1 cellular context compared by ENCODE assay signal in genomic region chr1:7265771-7266371, GRCh38.
TF ChIP-seq lines count a peak whose summit lies in the region.

No MANE protein-coding gene starts in this region.

TF ChIP-seq in HepG2, 621 proteins besides CTCF, POLR2A, EP300 and RAD21 (continued from another document and continues in another):
- TF ChIP-seq SOX13 (IDR thresholded peaks at IDR 0.05) (no peak), SOX13 (CRISPR knock-in tag; conservative IDR thresholded peaks at IDR 0.05 in 1 of 2, IDR thresholded peaks at IDR 0.05 in 1 of 2) (peak in 1 of 2 experiments; percentile 21; a peak in 1 of 4 replicates), NR1H2 (CRISPR knock-in tag; IDR thresholded peaks at IDR 0.05; ENCODE audit: borderline replicate concordance, low read depth) (no peak), SKI (IDR thresholded peaks at IDR 0.05; ENCODE audit: partially characterized antibody) (no peak), SIX1 (CRISPR knock-in tag; IDR thresholded peaks at IDR 0.05; ENCODE audit: borderline replicate concordance) (peak; percentile 59; the same call in 1 of the 2 replicates), ZNF292 (CRISPR knock-in tag; IDR thresholded peaks at IDR 0.05; ENCODE audit: borderline replicate concordance, low read depth) (no peak), ZNF703 (CRISPR knock-in tag; IDR thresholded peaks at IDR 0.05; ENCODE audit: borderline replicate concordance) (no peak), ETV5 (CRISPR knock-in tag; IDR thresholded peaks at IDR 0.05; ENCODE audit: borderline replicate concordance) (no peak), ZFP36 (IDR thresholded peaks at IDR 0.05; ENCODE audit: borderline replicate concordance, low read depth, low read length, partially characterized antibody) (no peak), CHD2 (IDR thresholded peaks at IDR 0.05; ENCODE audit: low read depth, low read length) (no peak), SUZ12 (IDR thresholded peaks at IDR 0.05; ENCODE audit: low read depth, low read length) (no peak), KAT2B (IDR thresholded peaks at IDR 0.05; ENCODE audit: borderline replicate concordance, low read depth, low read length) (no peak), ZNF776 (CRISPR knock-in tag; IDR thresholded peaks at IDR 0.05) (no peak), GATAD2A (CRISPR knock-in tag; IDR thresholded peaks at IDR 0.05) (peak; percentile 46; the same call in 1 of the 2 replicates), HNRNPH1 (optimal IDR thresholded peaks at IDR 0.05; ENCODE audit: low read depth, low read length) (no peak), POLR2AphosphoS2 (IDR thresholded peaks at IDR 0.05; ENCODE audit: low read depth, low read length) (no peak), ZNF280B (CRISPR knock-in tag; IDR thresholded peaks at IDR 0.05; ENCODE audit: borderline replicate concordance) (no peak), TARDBP (CRISPR knock-in tag; IDR thresholded peaks at IDR 0.05) (no peak), AGO1 (IDR thresholded peaks at IDR 0.05; ENCODE audit: low read depth, low read length, poor library complexity, severe bottlenecking) (no peak), ZNF737 (CRISPR knock-in tag; IDR thresholded peaks at IDR 0.05; ENCODE audit: borderline replicate concordance) (no peak), PAF1 (CRISPR knock-in tag; IDR thresholded peaks at IDR 0.05) (no peak), SAP130 (CRISPR knock-in tag; IDR thresholded peaks at IDR 0.05; ENCODE audit: low read depth) (0 out of 2 replicates have a peak, but pooled peaks have one; percentile 30), ZNF574 (CRISPR knock-in tag; IDR thresholded peaks at IDR 0.05) (peak; percentile 40), ZNF567 (CRISPR knock-in tag; IDR thresholded peaks at IDR 0.05; ENCODE audit: borderline replicate concordance) (no peak), ZBTB44 (CRISPR knock-in tag; IDR thresholded peaks at IDR 0.05) (no peak), GFI1 (CRISPR knock-in tag; IDR thresholded peaks at IDR 0.05; ENCODE audit: borderline replicate concordance) (no peak), KDM2A (CRISPR knock-in tag; IDR thresholded peaks at IDR 0.05; ENCODE audit: borderline replicate concordance, low read depth) (peak; percentile 51; the same call in 1 of the 2 replicates), ARNTL (CRISPR knock-in tag; IDR thresholded peaks at IDR 0.05) (no peak), FOXO4 (CRISPR knock-in tag; conservative IDR thresholded peaks at IDR 0.05) (no peak), TAF15 (IDR thresholded peaks at IDR 0.05; ENCODE audit: low read depth, low read length, poor library complexity, severe bottlenecking) (no peak), ARHGAP35 (CRISPR knock-in tag; IDR thresholded peaks at IDR 0.05; ENCODE audit: borderline replicate concordance) (no peak), CREB3 (CRISPR knock-in tag; IDR thresholded peaks at IDR 0.05) (no peak), NCOR1 (IDR thresholded peaks at IDR 0.05; ENCODE audit: borderline replicate concordance, low read length) (peak; percentile 59), MEIS2 (CRISPR knock-in tag; IDR thresholded peaks at IDR 0.05) (no peak), EHMT2 (IDR thresholded peaks at IDR 0.05; ENCODE audit: borderline replicate concordance, low read depth, low read length) (no peak), ELF3 (CRISPR knock-in tag; IDR thresholded peaks at IDR 0.05) (peak; percentile 73; the same call in 1 of the 2 replicates), HIVEP1 (CRISPR knock-in tag; IDR thresholded peaks at IDR 0.05) (no peak), ASH2L (IDR thresholded peaks at IDR 0.05; ENCODE audit: insufficient read length, low read depth, low read length) (peak; percentile 26), KDM1A (CRISPR knock-in tag; IDR thresholded peaks at IDR 0.05) (no peak), NPAS2 (CRISPR knock-in tag; IDR thresholded peaks at IDR 0.05; ENCODE audit: borderline replicate concordance) (no peak), PTBP1 (IDR thresholded peaks at IDR 0.05; ENCODE audit: low read depth, low read length, poor library complexity, severe bottlenecking) (no peak), CBX5 (CRISPR knock-in tag; IDR thresholded peaks at IDR 0.05; ENCODE audit: borderline replicate concordance) (peak; percentile 57; the same call in 1 of the 2 replicates), HDAC6 (IDR thresholded peaks at IDR 0.05; ENCODE audit: low read depth, low read length) (no peak), MNT (IDR thresholded peaks at IDR 0.05) (no peak), JUN (CRISPR knock-in tag; IDR thresholded peaks at IDR 0.05) (no peak), ZSCAN21 (CRISPR knock-in tag; IDR thresholded peaks at IDR 0.05; ENCODE audit: borderline replicate concordance) (no peak), HDAC2 (CRISPR knock-in tag; IDR thresholded peaks at IDR 0.05) (no peak), IKZF5 (CRISPR knock-in tag; IDR thresholded peaks at IDR 0.05) (peak; percentile 61; the same call in 1 of the 2 replicates), ZKSCAN1 (IDR thresholded peaks at IDR 0.05; ENCODE audit: low read length) (no peak), ZBTB14 (CRISPR knock-in tag; IDR thresholded peaks at IDR 0.05) (no peak), KLF15 (CRISPR knock-in tag; IDR thresholded peaks at IDR 0.05; ENCODE audit: borderline replicate concordance) (no peak), UBTF (CRISPR knock-in tag; IDR thresholded peaks at IDR 0.05) (no peak), ZNF30 (CRISPR knock-in tag; IDR thresholded peaks at IDR 0.05) (no peak), ZNF34 (CRISPR knock-in tag; IDR thresholded peaks at IDR 0.05; ENCODE audit: borderline replicate concordance) (no peak), SRSF9 (IDR thresholded peaks at IDR 0.05; ENCODE audit: borderline replicate concordance, insufficient read depth, low read depth, low read length, poor library complexity, severe bottlenecking) (no peak), NR2F6 (IDR thresholded peaks at IDR 0.05) (no peak), NR2F6 (CRISPR knock-in tag; IDR thresholded peaks at IDR 0.05) (0 out of 2 replicates have a peak, but pooled peaks have one; percentile 19), CEBPG (CRISPR knock-in tag; IDR thresholded peaks at IDR 0.05) (0 out of 2 replicates have a peak, but pooled peaks have one; percentile 9)
